In genomic region chr12:105315726-105316125, GRCh38 we compare ENCODE assay signal across 25 cellular contexts. TPM values are rescaled to one million over a fixed set of nuclear protein-coding genes. Genes with fewer than 3 reads are reported as not detected.
DNase-seq lines count a peak whose midpoint lies in the region; ATAC-seq and TF ChIP-seq lines count a peak whose summit lies in the region.
"Had no signal": no experiment of that assay in that cellular context is flagged by ENCODE, and none has a peak within 500 bp of the region (broad histone marks: within the 10 kb centered on the region; RNA-seq: fewer than 3 reads in every experiment).

No MANE protein-coding gene starts in this region.

- peak overlapping the region; percentile 31; the same call in 1 of the 2 replicates for H3K18ac ChIP-seq in IMR-90 (ENCODE audit: low read depth, low read length)

- H3K36me3 ChIP-seq in IMR-90 (ENCODE audit: control insufficient read depth, insufficient read depth, low read length) (no peaks in the 10 kb centered on the region), HAP-1 (replicated peaks) (no peaks in the 10 kb centered on the region)
- H3K36me3 ChIP-seq: BE2C had no signal

- H3K9ac ChIP-seq in IMR-90 (ENCODE audit: low read depth, low read length) = no peak overlapping the region

- H4K91ac ChIP-seq in IMR-90 (ENCODE audit: insufficient read depth, low read depth, low read length) = peak overlapping the region; percentile 91

- peak overlapping the region; percentile 89 for H2BK120ac ChIP-seq in IMR-90 (ENCODE audit: low read depth, low read length)

- 0 out of 2 replicates have a peak overlapping the region, but pooled peaks have one; percentile 1 for H4K5ac ChIP-seq in IMR-90 (ENCODE audit: low read depth, low read length)

- 100% methylated on average over 1 of the region's 6 CpGs; no CpG with 5 or more reads in 1 of the 2 experiments for WGBS in IMR-90 (ENCODE audit: extremely low coverage in 2 of 2, insufficient read length in 1 of 2), 2 experiments

- in situ Hi-C loops in IMR-90 (cut with MboI; ENCODE audit: low sequenced_read_pairs) = no loop called here
- in situ Hi-C loops in HAP-1 (cut with MboI; ENCODE audit: low sequenced_read_pairs) = no loop called here

- no peak overlapping the region for H3K4me3 Mint-ChIP-seq in CD4-positive, alpha-beta T cell
- H3K4me3 Mint-ChIP-seq in neural crest cell = no peak overlapping the region
- H3K4me3 Mint-ChIP-seq: activated CD4-positive, alpha-beta memory T cell treated with anti-CD3 and anti-CD28 coated beads for 36 hours; IgD-negative memory B cell; natural killer cell; type B pancreatic cell had no signal

- H3K14ac ChIP-seq in IMR-90 (replicated peaks; ENCODE audit: low read depth, low read length) = peak overlapping the region; percentile 74

- H3K4ac ChIP-seq in IMR-90 (ENCODE audit: low read depth, low read length) = peak overlapping the region; percentile 88

- no TSS peak for BruUV-seq in IMR-90 (replicated peaks; lab: Mats Ljungman, UMichigan)

- H3K4me2 ChIP-seq in IMR-90 (ENCODE audit: low read depth, low read length) = no peak overlapping the region

- no peak for DNase-seq in CD4-positive, alpha-beta T cell
- no peak for DNase-seq in IMR-90
- DNase-seq in epithelial cell of prostate (ENCODE audit: low read depth, low spot score) = peak; percentile 81
- DNase-seq in neural crest cell (ENCODE audit: low read depth, low spot score) = no peak
- no peak for DNase-seq in central memory CD4-positive, alpha-beta T cell
- no peak for DNase-seq in left ventricle myocardium superior
- DNase-seq in HAP-1 (ENCODE audit: low spot score in 2 of 2) = no peak
- DNase-seq: ACHN; activated CD4-positive, alpha-beta memory T cell treated with anti-CD3 and anti-CD28 coated beads for 36 hours; activated CD4-positive, CD25-positive, alpha-beta regulatory T cell; BE2C; cortex of kidney; DND-41; GOT3; midbrain; natural killer cell; NCI-H2029; NCI-H524 treated with DMSO at 0.1 percent for 48 hours; NK-92 treated with Interleukin-12 subunit alpha and Interleukin-12 subunit beta, amount 100 ng/mL, for 24 hours; SIG-M5; stimulated activated CD8-positive, alpha-beta memory T cell treated with anti-CD3 and anti-CD28 coated beads, Interleukin-4, amount 100 ng/mL, for 48 hours had no signal

- peaks cover 6 to 40% of the 10 kb centered on the region in 2 experiments; a peak in 3 of 4 replicates for H3K79me1 ChIP-seq in IMR-90 (ENCODE audit: low read depth in 1 of 2, low read length in 2 of 2)

- intact Hi-C loops in CD4-positive, alpha-beta T cell (cut with DNase I, micrococcal nuclease) = no loop called here
- intact Hi-C loops in IMR-90 (cut with micrococcal nuclease) (no loop called here), left ventricle myocardium superior (cut with micrococcal nuclease) (no loop called here)

- H3K27ac ChIP-seq in CD4-positive, alpha-beta T cell (ENCODE audit: low read depth, low read length) = no peak overlapping the region
- H3K27ac ChIP-seq in IMR-90 (ENCODE audit: insufficient read depth, low read length) = peak overlapping the region; percentile 23; the same call in 1 of the 2 replicates
- H3K27ac ChIP-seq in epithelial cell of prostate = peak overlapping the region; percentile 77

- peak overlapping the region; percentile 1 for H2AFZ ChIP-seq in IMR-90 (replicated peaks; ENCODE audit: low read length, poor library complexity)

- H3K9me1 ChIP-seq in IMR-90 (ENCODE audit: insufficient read depth, low read length) = peaks cover 18% of the 10 kb centered on the region

- CTCF ChIA-PET in CD4-positive, alpha-beta T cell (lab: Charles Lee) = no interaction called here
- CTCF ChIA-PET in IMR-90 (lab: Yijun Ruan, JAX) = interaction anchor here (0.6 kb wide), 1 partner anchor 112 kb away, joined by 4 read pairs; no protein-coding TSS in a partner anchor

- no peak for TF ChIP-seq RAD21 in IMR-90 (IDR thresholded peaks at IDR 0.05; ENCODE audit: low read length)

- peak overlapping the region; percentile 50 for H3K27ac Mint-ChIP-seq in CD4-positive, alpha-beta T cell
- H3K27ac Mint-ChIP-seq in neural crest cell (ENCODE audit: unreplicated experiment) = peak overlapping the region; percentile 32
- H3K27ac Mint-ChIP-seq: activated CD4-positive, alpha-beta memory T cell treated with anti-CD3 and anti-CD28 coated beads for 36 hours; activated naive CD4-positive, alpha-beta T cell treated with anti-CD3 and anti-CD28 coated beads, Interleukin-2, amount 50 U/mL, for 72 hours; IgD-negative memory B cell; natural killer cell; type B pancreatic cell had no signal

- H4K20me1 ChIP-seq in IMR-90 (ENCODE audit: insufficient read depth, low read length) = no peaks in the 10 kb centered on the region

- H3K4me1 Mint-ChIP-seq in CD4-positive, alpha-beta T cell (ENCODE audit: low read depth) = peaks cover 19% of the 10 kb centered on the region
- peaks cover 12% of the 10 kb centered on the region for H3K4me1 Mint-ChIP-seq in neural crest cell

- H2BK15ac ChIP-seq in IMR-90 (ENCODE audit: low read depth, low read length) = peak overlapping the region; percentile 97

- peak overlapping the region; percentile 61 for H2BK5ac ChIP-seq in IMR-90 (ENCODE audit: low read depth, low read length, poor library complexity, severe bottlenecking)

- no peak for TF ChIP-seq POLR2A in IMR-90 (IDR thresholded peaks at IDR 0.05; ENCODE audit: low read depth, low read length)

- POLR2A ChIA-PET in CD4-positive, alpha-beta T cell (lab: Charles Lee) = interaction anchor here (1.1 kb wide), 1 partner anchor 14 kb away, joined by 3 read pairs; no protein-coding TSS in a partner anchor
- POLR2A ChIA-PET in IMR-90 (lab: Charles Lee; ENCODE audit: unreplicated experiment) = no interaction called here

- peak overlapping the region; percentile 86 for H2BK20ac ChIP-seq in IMR-90 (ENCODE audit: low read depth, low read length)

- dilution Hi-C loops in IMR-90 (cut with HindIII; ENCODE audit: low sequenced_read_pairs, unreplicated experiment) = no loop called here

- no peak for ATAC-seq in CD4-positive, alpha-beta T cell (ENCODE audit: poor library complexity)
- no peak for ATAC-seq in IMR-90 (ENCODE audit: low read depth)
- ATAC-seq in left ventricle myocardium superior = no peak
- no peak for ATAC-seq in GM21576 (IDR thresholded peaks at IDR 0.05; ENCODE audit: unreplicated experiment)
- ATAC-seq: activated naive CD4-positive, alpha-beta T cell treated with anti-CD3 and anti-CD28 coated beads, Interleukin-2, amount 50 U/mL, for 72 hours; natural killer cell had no signal

- no peaks in the 10 kb centered on the region for H3K36me3 Mint-ChIP-seq in CD4-positive, alpha-beta T cell (ENCODE audit: low read depth)
- peaks cover 10% of the 10 kb centered on the region for H3K36me3 Mint-ChIP-seq in neural crest cell (ENCODE audit: low read depth)
- H3K36me3 Mint-ChIP-seq: activated CD4-positive, alpha-beta memory T cell treated with anti-CD3 and anti-CD28 coated beads for 36 hours; type B pancreatic cell had no signal

- no peak for TF ChIP-seq CTCF in CD4-positive, alpha-beta T cell (IDR thresholded peaks at IDR 0.05)
- TF ChIP-seq CTCF in IMR-90 (conservative IDR thresholded peaks at IDR 0.05; ENCODE audit: low read depth, low read length) (no peak), neural crest cell (conservative IDR thresholded peaks at IDR 0.05) (no peak)

- peaks cover 5% of the 10 kb centered on the region for H3K9me3 Mint-ChIP-seq in CD4-positive, alpha-beta T cell
- peaks cover 15% of the 10 kb centered on the region for H3K9me3 Mint-ChIP-seq in neural crest cell

- H3K4me1 ChIP-seq in IMR-90 (ENCODE audit: control insufficient read depth, insufficient read depth, low read length) (peaks cover 13% of the 10 kb centered on the region), HAP-1 (peaks cover 7% of the 10 kb centered on the region)
- H3K4me1 ChIP-seq: BE2C had no signal

- no peaks in the 10 kb centered on the region for H3K9me3 ChIP-seq in CD4-positive, alpha-beta T cell (ENCODE audit: control insufficient read depth, low read length)
- H3K9me3 ChIP-seq in IMR-90 (ENCODE audit: control insufficient read depth, insufficient read depth, low read length) (no peaks in the 10 kb centered on the region), HAP-1 (no peaks in the 10 kb centered on the region)
- H3K9me3 ChIP-seq: BE2C had no signal

- H2AK5ac ChIP-seq in IMR-90 (ENCODE audit: low read depth, low read length) = peak overlapping the region; percentile 92

- no peaks in the 10 kb centered on the region for H3K27me3 Mint-ChIP-seq in CD4-positive, alpha-beta T cell
- H3K27me3 Mint-ChIP-seq in neural crest cell (ENCODE audit: low read depth) = peaks cover 3% of the 10 kb centered on the region
- H3K27me3 Mint-ChIP-seq: IgD-negative memory B cell, type B pancreatic cell had no signal

- H3K23ac ChIP-seq in IMR-90 (ENCODE audit: low read depth, low read length) = peak overlapping the region; percentile 88

- no peak overlapping the region for H3K56ac ChIP-seq in IMR-90 (ENCODE audit: extremely low read depth, insufficient read depth, low read length)

- H3K27me3 ChIP-seq in CD4-positive, alpha-beta T cell (ENCODE audit: control insufficient read depth, insufficient read depth, low read length) = no peaks in the 10 kb centered on the region
- H3K27me3 ChIP-seq in IMR-90 (ENCODE audit: control insufficient read depth, insufficient read depth, low read length) = no peaks in the 10 kb centered on the region
- H3K27me3 ChIP-seq in HAP-1 (ENCODE audit: low read depth) = no peaks in the 10 kb centered on the region
- H3K27me3 ChIP-seq: BE2C had no signal

- H3K4me3 ChIP-seq in IMR-90 (ENCODE audit: insufficient read depth, low read depth, low read length) = no peak overlapping the region
- no peak overlapping the region for H3K4me3 ChIP-seq in HAP-1

- H2AK9ac ChIP-seq in IMR-90 (replicated peaks; ENCODE audit: low read depth, low read length, poor library complexity) = peak overlapping the region; percentile 45

- peak overlapping the region in 1 of 2 experiments; percentile 7; a peak in 2 of 4 replicates for H4K8ac ChIP-seq in IMR-90 (ENCODE audit: low read depth in 2 of 2, low read length in 2 of 2)

TF ChIP-seq in IMR-90, 13 proteins besides CTCF, POLR2A, EP300 and RAD21 (continues in another document):
- TF ChIP-seq RFX5 (IDR thresholded peaks at IDR 0.05; ENCODE audit: low read depth, low read length) = no peak
- TF ChIP-seq MAZ (IDR thresholded peaks at IDR 0.05; ENCODE audit: borderline replicate concordance, low read depth, low read length) = no peak
- TF ChIP-seq BHLHE40 (IDR thresholded peaks at IDR 0.05; ENCODE audit: low read depth, low read length) = no peak
- no peak for TF ChIP-seq CHD1 (IDR thresholded peaks at IDR 0.05; ENCODE audit: low read depth, low read length)
- no peak for TF ChIP-seq NFE2L2 (IDR thresholded peaks at IDR 0.05; ENCODE audit: low read depth, low read length)
- TF ChIP-seq FOS (IDR thresholded peaks at IDR 0.05; ENCODE audit: low read depth, low read length) = no peak
- no peak for TF ChIP-seq MXI1 (IDR thresholded peaks at IDR 0.05; ENCODE audit: borderline replicate concordance, low read depth, low read length)

RNA-seq across cellular contexts. Expression of gene C12orf75, which starts 14.8 kb away (rescaled TPM):
- total RNA-seq in CD4-positive, alpha-beta T cell = 10 to 100 TPM; 16.7 to 17.0 TPM
- total RNA-seq in IMR-90 (2012; rRNA removed) (145 and 216 TPM in 2 replicates), neural crest cell (34.6 and 40.4 TPM in 2 replicates), left ventricle myocardium superior (1.8 TPM)
- polyA plus RNA-seq in IMR-90 (2012; rRNA removed) = 264 and 278 TPM in 2 replicates
- polyA plus RNA-seq in IMR-90 (2012; cell fraction: cytosol; rRNA removed) = 100 and 104 TPM in 2 replicates
- 23.5 and 101 TPM in 2 replicates for polyA plus RNA-seq in IMR-90 (2012; cell fraction: nucleus; rRNA removed; ENCODE audit: low replicate concordance)
